ENCODE assay signal across 8 cellular contexts in genomic region chr15:83208357-83208661, GRCh38. TPM values are rescaled to one million over a fixed set of nuclear protein-coding genes. Genes with fewer than 3 reads are reported as not detected.
DNase-seq lines count a peak whose midpoint lies in the region; ATAC-seq and TF ChIP-seq lines count a peak whose summit lies in the region.

No MANE protein-coding gene starts in this region.

- H3K9me3 ChIP-seq in SK-N-MC (ENCODE audit: low read depth, low read length), result no peaks in the 10 kb centered on the region
- no peaks in the 10 kb centered on the region for H3K9me3 ChIP-seq in stomach

- H3K9ac ChIP-seq in SK-N-MC (ENCODE audit: insufficient read length), result peak overlapping the region; percentile 80

- intact Hi-C loops in stomach (cut with DNase I; ENCODE audit: low total_unique reads), result no loop called here

- H3K36me3 ChIP-seq in SK-N-MC (ENCODE audit: insufficient read depth, low read length) (no peaks in the 10 kb centered on the region), stomach (no peaks in the 10 kb centered on the region)

- DNase-seq in NCI-H2196 (lab: John Stamatoyannopoulos, UW; ENCODE audit: unreplicated experiment) (peak; percentile 3), NCI-H2196 treated with DMSO at 0.1 percent for 48 hours (lab: John Stamatoyannopoulos, UW; ENCODE audit: unreplicated experiment) (no peak), SK-N-MC (ENCODE audit: low read depth, low spot score) (no peak), iPS DF 4.7 (ENCODE audit: extremely low read depth, low spot score) (peak; percentile 46), stomach (no peak), SIG-M5 (lab: John Stamatoyannopoulos, UW) (no peak)

- H3K4me3 ChIP-seq in SK-N-MC (peak overlapping the region; percentile 89), stomach (peak overlapping the region; percentile 85 to 96 (median 88))

- no peak for TF ChIP-seq EP300 in stomach (IDR thresholded peaks at IDR 0.05)

- no peak overlapping the region for H3K27ac ChIP-seq in SK-N-MC
- H3K27ac ChIP-seq in stomach, result peak overlapping the region in 4 of 5 donors; percentile 81 to 94 (median 88)

- ATAC-seq in HG03139 (IDR thresholded peaks at IDR 0.05; ENCODE audit: unreplicated experiment) (no peak), GM21737 (IDR thresholded peaks at IDR 0.05; ENCODE audit: unreplicated experiment) (no peak)

- peaks cover 0 to 40% (median 23%) of the 10 kb centered on the region in 4 donors for H3K4me1 ChIP-seq in stomach

- WGBS in stomach, 5 donors, result 7 to 14% (median 12%) methylated on average over 8 to 12 of the region's 12 CpGs

- TF ChIP-seq CTCF in stomach (IDR thresholded peaks at IDR 0.05), result no peak

- no peak for TF ChIP-seq POLR2A in stomach (IDR thresholded peaks at IDR 0.05)

- peaks cover 0 to 23% (median 13%) of the 10 kb centered on the region in 3 donors for H3K27me3 ChIP-seq in stomach

RNA-seq across cellular contexts. Expression of gene HDGFL3, which starts 0.7 kb away (rescaled TPM):
- total RNA-seq in stomach, result 100 to 1,000 TPM in 1 of 5 donors, 10 to 100 TPM in 2, 1 to 10 TPM in 2; 4.0 to 110 (median 26.6) TPM
- 10 to 100 TPM in 2 of 3 donors, 1 to 10 TPM in 1; 6.7 to 15.6 (median 13.9) TPM for polyA plus RNA-seq in stomach

Comparison
In these comparisons a context has a peak if more than half of its experiments do, and no peak if none do; other contexts are left out.
1. DNase-seq: peak in NCI-H2196 (single experiment) and iPS DF 4.7 (single experiment); none in NCI-H2196 treated with DMSO at 0.1 percent for 48 hours (single experiment), SK-N-MC (single experiment), stomach (single experiment) and SIG-M5 (single experiment).